Comparison of ENCODE assay signal across 12 cellular contexts in the genomic region with DNA sequence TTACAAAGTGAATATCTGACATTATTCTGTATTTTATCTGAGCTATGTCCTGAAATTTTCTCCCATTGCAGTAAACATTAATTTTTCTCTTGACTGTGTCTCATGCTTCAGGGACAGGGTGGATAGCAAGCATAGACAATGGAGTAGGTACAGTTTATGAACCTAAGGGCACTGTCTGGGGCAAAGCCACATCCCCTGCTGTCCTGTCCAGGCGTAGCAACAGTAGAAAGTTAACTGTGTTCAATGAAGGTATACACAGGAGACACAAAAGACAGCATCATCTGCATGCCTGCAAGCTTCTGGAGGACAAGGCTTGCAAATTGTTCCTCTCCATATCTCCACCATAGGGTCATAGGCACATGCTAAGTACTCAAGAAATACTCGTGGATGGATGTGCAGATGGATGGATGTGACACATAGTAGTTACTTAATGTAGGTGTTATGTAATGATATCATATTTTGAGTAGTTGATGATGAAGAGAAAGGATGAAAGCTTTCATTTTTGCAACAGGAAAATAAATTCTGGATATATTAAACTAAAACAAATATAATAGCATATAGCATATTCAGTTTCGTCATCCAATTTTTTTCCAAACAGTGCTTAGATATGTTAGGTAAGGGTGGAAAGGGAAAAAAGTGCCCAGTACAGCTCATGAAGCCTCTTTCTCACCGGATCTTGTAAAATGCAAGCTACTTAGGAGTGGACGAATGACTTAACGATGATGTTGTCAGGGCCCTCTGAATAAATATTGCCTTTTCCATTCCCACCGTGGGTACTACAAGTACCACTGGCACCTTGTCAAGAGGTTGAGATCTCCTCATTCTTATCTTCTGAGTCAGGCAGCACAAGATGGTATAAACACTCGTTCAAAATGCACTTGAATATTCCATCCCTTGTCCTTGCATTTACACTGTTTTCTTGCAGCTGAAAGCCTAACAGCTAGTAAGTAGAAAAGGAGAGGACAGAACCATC. TPM values are rescaled to one million over a fixed set of nuclear protein-coding genes. Genes with fewer than 3 reads are reported as not detected.
DNase-seq lines count a peak whose midpoint lies in the region; ATAC-seq and TF ChIP-seq lines count a peak whose summit lies in the region.
"Had no signal": no experiment of that assay in that cellular context is flagged by ENCODE, and none has a peak within 500 bp of the region (broad histone marks: within the 10 kb centered on the region; RNA-seq: fewer than 3 reads in every experiment).

No MANE protein-coding gene starts in this region.

- DNase-seq in HS-27A (ENCODE audit: low read depth) (peak; percentile 90), T1000 (lab: John Stamatoyannopoulos, UW) (peak; percentile 54), fibroblast of the aortic adventitia (ENCODE audit: low read depth) (peak; percentile 63), thoracic aorta (ENCODE audit: low spot score) (no peak)
- DNase-seq: activated CD4-positive, alpha-beta T cell treated with anti-CD3 and anti-CD28 coated beads, Interleukin-2, amount 10 ng/mL, durations not matched to agents 7 days and 5 days; activated naive CD4-positive, alpha-beta T cell treated with anti-CD3 and anti-CD28 coated beads, Interleukin-2, amount 10 ng/mL, durations not matched to agents 7 days and 5 days; DMS153; NCI-H524 had no signal

- H3K27me3 ChIP-seq in thoracic aorta (replicated peaks; ENCODE audit: insufficient read depth): no peaks in the 10 kb centered on the region

- H3K9me3 ChIP-seq in thoracic aorta: no peaks in the 10 kb centered on the region

- peak overlapping the region; percentile 14 to 66 for H3K27ac ChIP-seq in thoracic aorta
- H3K27ac ChIP-seq: skin epidermis had no signal

- TF ChIP-seq CTCF in fibroblast of the aortic adventitia (IDR thresholded peaks at IDR 0.05; ENCODE audit: insufficient read depth, low read length) (no peak), thoracic aorta (IDR thresholded peaks at IDR 0.05) (no peak)

- H3K4me3 ChIP-seq in fibroblast of the aortic adventitia (ENCODE audit: low read depth, low read length): no peak overlapping the region
- no peak overlapping the region for H3K4me3 ChIP-seq in thoracic aorta
- H3K4me3 ChIP-seq: skin epidermis had no signal

- ATAC-seq in thoracic aorta (ENCODE audit: insufficient number of reproducible peaks, low FRiP score, low read depth): peak; percentile 60
- no peak for ATAC-seq in HG02798 (IDR thresholded peaks at IDR 0.05; ENCODE audit: poor library complexity, unreplicated experiment)
- no peak for ATAC-seq in HG03432 (IDR thresholded peaks at IDR 0.05; ENCODE audit: unreplicated experiment)
- no peak for ATAC-seq in HG03354 (IDR thresholded peaks at IDR 0.05; ENCODE audit: poor library complexity, severe bottlenecking, unreplicated experiment)

- H3K36me3 ChIP-seq in thoracic aorta: no peaks in the 10 kb centered on the region

- H3K4me1 ChIP-seq in thoracic aorta (ENCODE audit: control insufficient read depth in 1 of 2, low read depth in 2 of 2): peaks cover 12 to 34% of the 10 kb centered on the region in 2 donors

RNA-seq across cellular contexts. Expression of a gene that starts 19.9 kb away (rescaled TPM):
- total RNA-seq in fibroblast of the aortic adventitia (ENCODE audit: low replicate concordance) (3.1 and 6.9 TPM in 2 replicates), thoracic aorta (10 to 100 TPM; 10.6 to 18.8 TPM)
